Comparison of ENCODE assay signal across 10 cellular contexts in the genomic region with DNA sequence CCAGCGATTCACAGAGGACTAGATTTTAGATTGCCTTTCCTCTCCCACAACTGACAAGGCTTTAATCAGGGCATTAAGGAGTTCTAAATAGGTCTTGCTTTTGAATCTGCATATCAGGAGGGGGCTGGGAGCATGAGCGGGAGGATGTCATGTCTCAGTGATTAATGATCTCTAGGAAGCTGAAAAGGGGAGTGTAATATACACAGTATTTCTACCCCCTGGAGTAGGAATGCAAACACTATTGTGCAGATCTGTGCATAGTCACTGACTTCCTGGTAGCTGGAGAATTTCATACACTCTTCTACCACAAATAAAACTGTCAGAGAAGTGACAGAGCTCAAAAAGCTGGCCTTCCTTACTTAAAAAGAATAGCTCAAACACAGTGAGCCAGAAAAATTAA.
DNase-seq lines count a peak whose midpoint lies in the region; ATAC-seq and TF ChIP-seq lines count a peak whose summit lies in the region.
"Had no signal": no experiment of that assay in that cellular context is flagged by ENCODE, and none has a peak within 500 bp of the region (broad histone marks: within the 10 kb centered on the region; RNA-seq: fewer than 3 reads in every experiment).

No MANE protein-coding gene starts in this region.

- TF ChIP-seq CTCF in choroid plexus epithelial cell (conservative IDR thresholded peaks at IDR 0.05; ENCODE audit: low read depth, low read length) (no peak), vagina (IDR thresholded peaks at IDR 0.05) (no peak)

- peak; percentile 43 for DNase-seq in Caki2 (ENCODE audit: low read depth)
- DNase-seq in NCI-H2029 (lab: John Stamatoyannopoulos, UW) = peak; percentile 26
- peak; percentile 74 for DNase-seq in choroid plexus epithelial cell (ENCODE audit: low read depth)
- no peak for DNase-seq in vagina (ENCODE audit: extremely low spot score in 2 of 2)
- no peak for DNase-seq in NCI-H1694 (lab: John Stamatoyannopoulos, UW)
- DNase-seq in stimulated activated naive CD4-positive, alpha-beta T cell treated with Interleukin-2 at 50 U/mL for 16 hours (lab: John Stamatoyannopoulos, UW) = no peak

- H3K9me3 ChIP-seq in mucosa of stomach (ENCODE audit: control insufficient read depth, low read length) = no peaks in the 10 kb centered on the region
- no peaks in the 10 kb centered on the region for H3K9me3 ChIP-seq in vagina

- peak overlapping the region; percentile 0 for H3K9ac ChIP-seq in mucosa of stomach (ENCODE audit: low read length)

- H3K36me3 ChIP-seq in mucosa of stomach (ENCODE audit: control insufficient read depth, insufficient read depth, low read length) = no peaks in the 10 kb centered on the region
- peaks cover 0 to 13% of the 10 kb centered on the region in 2 donors for H3K36me3 ChIP-seq in vagina

- H3K4me3 ChIP-seq in choroid plexus epithelial cell (ENCODE audit: low read depth, low read length) (no peak overlapping the region), mucosa of stomach (ENCODE audit: low read length) (no peak overlapping the region), vagina (no peak overlapping the region)
- H3K4me3 ChIP-seq: GM12878, skin epidermis had no signal

- TF ChIP-seq POLR2A in vagina (IDR thresholded peaks at IDR 0.05) = no peak

- intact Hi-C loops in vagina (cut with DNase I) = no loop called here

- in situ Hi-C loops in Caki2 (cut with HindIII; ENCODE audit: low pct_unique_long_range_greater_than_20kb, low sequenced_read_pairs) = no loop called here

- H3K27ac ChIP-seq in vagina = no peak overlapping the region

- H3K27me3 ChIP-seq in mucosa of stomach (ENCODE audit: control insufficient read depth, insufficient read depth, low read length) (no peaks in the 10 kb centered on the region), vagina (no peaks in the 10 kb centered on the region)

- ATAC-seq in HG03442 (IDR thresholded peaks at IDR 0.05; ENCODE audit: unreplicated experiment) = no peak
- ATAC-seq: GM12878 had no signal

- H3K4me1 ChIP-seq in mucosa of stomach (ENCODE audit: control insufficient read depth, insufficient read depth, low read length) = peaks cover 8% of the 10 kb centered on the region
- H3K4me1 ChIP-seq in vagina = peaks cover 8% of the 10 kb centered on the region

Comparison
In these comparisons a context has a peak if more than half of its experiments do, and no peak if none do; other contexts are left out.
1. DNase-seq: peak in Caki2 (single experiment), NCI-H2029 (single experiment) and choroid plexus epithelial cell (single experiment); none in vagina (0 of 2), NCI-H1694 (single experiment) and stimulated activated naive CD4-positive, alpha-beta T cell treated with Interleukin-2 at 50 U/mL for 16 hours (single experiment).